Comparison of ENCODE assay signal across 2 cellular contexts in genomic region chr4:3845744-3846429, GRCh38.
TF ChIP-seq lines count a peak whose summit lies in the region.

No MANE protein-coding gene starts in this region.

TF ChIP-seq in HepG2, 621 proteins besides CTCF, POLR2A, EP300 and RAD21:
- TF ChIP-seq ZNF263 (CRISPR knock-in tag; IDR thresholded peaks at IDR 0.05) (no peak), ZSCAN12 (CRISPR knock-in tag; IDR thresholded peaks at IDR 0.05) (no peak), ZNF768 (CRISPR knock-in tag; IDR thresholded peaks at IDR 0.05) (peak; percentile 92), ZNF17 (CRISPR knock-in tag; IDR thresholded peaks at IDR 0.05) (peak; percentile 85; the same call in 1 of the 2 replicates)

TF ChIP-seq in H1, 55 proteins besides CTCF, POLR2A, EP300 and RAD21:
- TF ChIP-seq POU5F1 (IDR thresholded peaks at IDR 0.05; ENCODE audit: low read depth, low read length) = no peak
- TF ChIP-seq KDM1A (IDR thresholded peaks at IDR 0.05; ENCODE audit: borderline replicate concordance, low read length) = peak; percentile 77; the same call in 1 of the 2 replicates
